Comparison of ENCODE assay signal across 1 cellular context in the genomic region with DNA sequence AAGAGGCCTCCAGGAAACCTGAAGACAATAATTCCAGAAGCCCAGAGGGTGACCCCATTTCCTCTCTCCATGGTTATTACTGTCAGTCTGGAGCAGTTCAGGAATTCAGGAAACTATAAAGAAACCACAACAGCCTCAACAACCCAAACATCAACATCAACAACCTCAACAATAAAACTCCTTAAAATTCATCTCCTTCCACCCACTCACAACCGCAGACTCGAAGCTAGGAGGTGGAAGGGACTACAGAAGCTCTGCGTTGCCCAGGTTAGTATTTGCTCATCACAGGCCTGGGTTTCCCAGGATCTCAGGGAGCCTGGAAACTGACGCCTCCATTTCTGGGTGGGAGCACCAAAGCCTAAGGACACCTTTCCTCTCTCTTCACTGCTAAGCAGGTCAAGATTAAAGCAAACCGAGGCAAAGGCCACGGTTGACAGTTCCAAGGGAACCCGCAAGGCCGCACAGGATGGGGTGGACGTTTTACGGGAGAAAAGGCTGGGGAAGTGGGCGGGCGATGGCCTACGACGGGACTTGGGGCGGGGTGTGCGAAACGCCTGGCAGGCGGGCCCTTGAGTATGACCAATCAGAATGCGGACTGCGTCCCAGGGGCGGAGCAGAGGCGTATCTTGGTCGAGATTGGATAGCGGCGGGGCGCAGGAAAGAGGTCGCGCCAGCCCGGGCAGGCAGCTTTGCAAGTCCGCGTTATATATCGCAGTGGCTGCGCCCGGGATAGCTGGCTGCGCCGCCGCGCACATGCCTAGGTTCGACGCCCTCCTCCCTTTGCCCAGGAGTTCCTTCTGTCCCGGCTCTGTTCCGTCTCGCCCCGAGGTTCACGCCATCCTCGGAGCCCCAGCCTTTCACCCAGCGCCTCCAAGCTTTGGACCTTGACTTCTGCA.
TF ChIP-seq lines count a peak whose summit lies in the region.

A gene with protein sequence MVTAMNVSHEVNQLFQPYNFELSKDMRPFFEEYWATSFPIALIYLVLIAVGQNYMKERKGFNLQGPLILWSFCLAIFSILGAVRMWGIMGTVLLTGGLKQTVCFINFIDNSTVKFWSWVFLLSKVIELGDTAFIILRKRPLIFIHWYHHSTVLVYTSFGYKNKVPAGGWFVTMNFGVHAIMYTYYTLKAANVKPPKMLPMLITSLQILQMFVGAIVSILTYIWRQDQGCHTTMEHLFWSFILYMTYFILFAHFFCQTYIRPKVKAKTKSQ (plus strand): TSS at position 654 of the 896 bp plus-strand sequence. CDS start 250 bp downstream, outside the sequence.

TF ChIP-seq in HepG2, 621 proteins besides CTCF, POLR2A, EP300 and RAD21 (continued from another document and continues in another):
- TF ChIP-seq, protein P1, sequence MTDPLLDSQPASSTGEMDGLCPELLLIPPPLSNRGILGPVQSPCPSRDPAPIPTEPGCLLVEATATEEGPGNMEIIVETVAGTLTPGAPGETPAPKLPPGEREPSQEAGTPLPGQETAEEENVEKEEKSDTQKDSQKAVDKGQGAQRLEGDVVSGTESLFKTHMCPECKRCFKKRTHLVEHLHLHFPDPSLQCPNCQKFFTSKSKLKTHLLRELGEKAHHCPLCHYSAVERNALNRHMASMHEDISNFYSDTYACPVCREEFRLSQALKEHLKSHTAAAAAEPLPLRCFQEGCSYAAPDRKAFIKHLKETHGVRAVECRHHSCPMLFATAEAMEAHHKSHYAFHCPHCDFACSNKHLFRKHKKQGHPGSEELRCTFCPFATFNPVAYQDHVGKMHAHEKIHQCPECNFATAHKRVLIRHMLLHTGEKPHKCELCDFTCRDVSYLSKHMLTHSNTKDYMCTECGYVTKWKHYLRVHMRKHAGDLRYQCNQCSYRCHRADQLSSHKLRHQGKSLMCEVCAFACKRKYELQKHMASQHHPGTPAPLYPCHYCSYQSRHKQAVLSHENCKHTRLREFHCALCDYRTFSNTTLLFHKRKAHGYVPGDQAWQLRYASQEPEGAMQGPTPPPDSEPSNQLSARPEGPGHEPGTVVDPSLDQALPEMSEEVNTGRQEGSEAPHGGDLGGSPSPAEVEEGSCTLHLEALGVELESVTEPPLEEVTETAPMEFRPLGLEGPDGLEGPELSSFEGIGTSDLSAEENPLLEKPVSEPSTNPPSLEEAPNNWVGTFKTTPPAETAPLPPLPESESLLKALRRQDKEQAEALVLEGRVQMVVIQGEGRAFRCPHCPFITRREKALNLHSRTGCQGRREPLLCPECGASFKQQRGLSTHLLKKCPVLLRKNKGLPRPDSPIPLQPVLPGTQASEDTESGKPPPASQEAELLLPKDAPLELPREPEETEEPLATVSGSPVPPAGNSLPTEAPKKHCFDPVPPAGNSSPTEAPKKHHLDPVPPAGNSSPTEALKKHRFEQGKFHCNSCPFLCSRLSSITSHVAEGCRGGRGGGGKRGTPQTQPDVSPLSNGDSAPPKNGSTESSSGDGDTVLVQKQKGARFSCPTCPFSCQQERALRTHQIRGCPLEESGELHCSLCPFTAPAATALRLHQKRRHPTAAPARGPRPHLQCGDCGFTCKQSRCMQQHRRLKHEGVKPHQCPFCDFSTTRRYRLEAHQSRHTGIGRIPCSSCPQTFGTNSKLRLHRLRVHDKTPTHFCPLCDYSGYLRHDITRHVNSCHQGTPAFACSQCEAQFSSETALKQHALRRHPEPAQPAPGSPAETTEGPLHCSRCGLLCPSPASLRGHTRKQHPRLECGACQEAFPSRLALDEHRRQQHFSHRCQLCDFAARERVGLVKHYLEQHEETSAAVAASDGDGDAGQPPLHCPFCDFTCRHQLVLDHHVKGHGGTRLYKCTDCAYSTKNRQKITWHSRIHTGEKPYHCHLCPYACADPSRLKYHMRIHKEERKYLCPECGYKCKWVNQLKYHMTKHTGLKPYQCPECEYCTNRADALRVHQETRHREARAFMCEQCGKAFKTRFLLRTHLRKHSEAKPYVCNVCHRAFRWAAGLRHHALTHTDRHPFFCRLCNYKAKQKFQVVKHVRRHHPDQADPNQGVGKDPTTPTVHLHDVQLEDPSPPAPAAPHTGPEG (CRISPR knock-in tag; IDR thresholded peaks at IDR 0.05), result peak; percentile 68; the same call in 1 of the 2 replicates
- TF ChIP-seq ZFX (CRISPR knock-in tag; IDR thresholded peaks at IDR 0.05; ENCODE audit: low read depth), result peak; percentile 87
- TF ChIP-seq, protein P2, sequence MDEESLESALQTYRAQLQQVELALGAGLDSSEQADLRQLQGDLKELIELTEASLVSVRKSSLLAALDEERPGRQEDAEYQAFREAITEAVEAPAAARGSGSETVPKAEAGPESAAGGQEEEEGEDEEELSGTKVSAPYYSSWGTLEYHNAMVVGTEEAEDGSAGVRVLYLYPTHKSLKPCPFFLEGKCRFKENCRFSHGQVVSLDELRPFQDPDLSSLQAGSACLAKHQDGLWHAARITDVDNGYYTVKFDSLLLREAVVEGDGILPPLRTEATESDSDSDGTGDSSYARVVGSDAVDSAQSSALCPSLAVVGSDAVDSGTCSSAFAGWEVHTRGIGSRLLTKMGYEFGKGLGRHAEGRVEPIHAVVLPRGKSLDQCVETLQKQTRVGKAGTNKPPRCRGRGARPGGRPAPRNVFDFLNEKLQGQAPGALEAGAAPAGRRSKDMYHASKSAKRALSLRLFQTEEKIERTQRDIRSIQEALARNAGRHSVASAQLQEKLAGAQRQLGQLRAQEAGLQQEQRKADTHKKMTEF (CRISPR knock-in tag; IDR thresholded peaks at IDR 0.05), result peak; percentile 80
- TF ChIP-seq ZNF460 (CRISPR knock-in tag; IDR thresholded peaks at IDR 0.05; ENCODE audit: borderline replicate concordance), result no peak; the same call in 1 of the 2 replicates
- TF ChIP-seq NRL (CRISPR knock-in tag; IDR thresholded peaks at IDR 0.05; ENCODE audit: borderline replicate concordance), result peak; percentile 98
- TF ChIP-seq RNF2 (conservative IDR thresholded peaks at IDR 0.05; ENCODE audit: low read depth), result peak; percentile 99
- TF ChIP-seq PAX8 (CRISPR knock-in tag; IDR thresholded peaks at IDR 0.05; ENCODE audit: borderline replicate concordance), result no peak; the same call in 1 of the 2 replicates
- TF ChIP-seq SAP130 (CRISPR knock-in tag; IDR thresholded peaks at IDR 0.05; ENCODE audit: low read depth), result peak; percentile 69
- TF ChIP-seq CENPT (CRISPR knock-in tag; IDR thresholded peaks at IDR 0.05; ENCODE audit: low read depth), result peak; percentile 82; the same call in 1 of the 2 replicates
- peak; percentile 88; the same call in 1 of the 2 replicates for TF ChIP-seq ZNF816 (CRISPR knock-in tag; IDR thresholded peaks at IDR 0.05; ENCODE audit: borderline replicate concordance)
- no peak for TF ChIP-seq ADNP (CRISPR knock-in tag; IDR thresholded peaks at IDR 0.05)
- no peak for TF ChIP-seq MTF2 (CRISPR knock-in tag; IDR thresholded peaks at IDR 0.05; ENCODE audit: borderline replicate concordance)
- TF ChIP-seq, protein P3, sequence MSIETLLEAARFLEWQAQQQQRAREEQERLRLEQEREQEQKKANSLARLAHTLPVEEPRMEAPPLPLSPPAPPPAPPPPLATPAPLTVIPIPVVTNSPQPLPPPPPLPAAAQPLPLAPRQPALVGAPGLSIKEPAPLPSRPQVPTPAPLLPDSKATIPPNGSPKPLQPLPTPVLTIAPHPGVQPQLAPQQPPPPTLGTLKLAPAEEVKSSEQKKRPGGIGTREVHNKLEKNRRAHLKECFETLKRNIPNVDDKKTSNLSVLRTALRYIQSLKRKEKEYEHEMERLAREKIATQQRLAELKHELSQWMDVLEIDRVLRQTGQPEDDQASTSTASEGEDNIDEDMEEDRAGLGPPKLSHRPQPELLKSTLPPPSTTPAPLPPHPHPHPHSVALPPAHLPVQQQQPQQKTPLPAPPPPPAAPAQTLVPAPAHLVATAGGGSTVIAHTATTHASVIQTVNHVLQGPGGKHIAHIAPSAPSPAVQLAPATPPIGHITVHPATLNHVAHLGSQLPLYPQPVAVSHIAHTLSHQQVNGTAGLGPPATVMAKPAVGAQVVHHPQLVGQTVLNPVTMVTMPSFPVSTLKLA (IDR thresholded peaks at IDR 0.05), result no peak
- peak; percentile 93 for TF ChIP-seq ZNF441 (CRISPR knock-in tag; IDR thresholded peaks at IDR 0.05; ENCODE audit: borderline replicate concordance)
- peak; percentile 70; the same call in 1 of the 2 replicates for TF ChIP-seq ARNTL (CRISPR knock-in tag; IDR thresholded peaks at IDR 0.05)
- no peak for TF ChIP-seq MAFF (IDR thresholded peaks at IDR 0.05; ENCODE audit: low read depth, low read length)
- no peak for TF ChIP-seq MAF1 (CRISPR knock-in tag; IDR thresholded peaks at IDR 0.05; ENCODE audit: borderline replicate concordance)
- TF ChIP-seq, protein P4, sequence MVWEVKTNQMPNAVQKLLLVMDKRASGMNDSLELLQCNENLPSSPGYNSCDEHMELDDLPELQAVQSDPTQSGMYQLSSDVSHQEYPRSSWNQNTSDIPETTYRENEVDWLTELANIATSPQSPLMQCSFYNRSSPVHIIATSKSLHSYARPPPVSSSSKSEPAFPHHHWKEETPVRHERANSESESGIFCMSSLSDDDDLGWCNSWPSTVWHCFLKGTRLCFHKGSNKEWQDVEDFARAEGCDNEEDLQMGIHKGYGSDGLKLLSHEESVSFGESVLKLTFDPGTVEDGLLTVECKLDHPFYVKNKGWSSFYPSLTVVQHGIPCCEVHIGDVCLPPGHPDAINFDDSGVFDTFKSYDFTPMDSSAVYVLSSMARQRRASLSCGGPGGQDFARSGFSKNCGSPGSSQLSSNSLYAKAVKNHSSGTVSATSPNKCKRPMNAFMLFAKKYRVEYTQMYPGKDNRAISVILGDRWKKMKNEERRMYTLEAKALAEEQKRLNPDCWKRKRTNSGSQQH (CRISPR knock-in tag; IDR thresholded peaks at IDR 0.05; ENCODE audit: low read depth), result no peak
- TF ChIP-seq TBX3 (IDR thresholded peaks at IDR 0.05; ENCODE audit: borderline replicate concordance), result no peak
- TF ChIP-seq FLYWCH1 (CRISPR knock-in tag; IDR thresholded peaks at IDR 0.05), result no peak
- TF ChIP-seq, protein P5, sequence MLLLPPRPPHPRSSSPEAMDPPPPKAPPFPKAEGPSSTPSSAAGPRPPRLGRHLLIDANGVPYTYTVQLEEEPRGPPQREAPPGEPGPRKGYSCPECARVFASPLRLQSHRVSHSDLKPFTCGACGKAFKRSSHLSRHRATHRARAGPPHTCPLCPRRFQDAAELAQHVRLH (CRISPR knock-in tag; IDR thresholded peaks at IDR 0.05; ENCODE audit: borderline replicate concordance, low read depth), result peak; percentile 91; the same call in 1 of the 2 replicates
- peak; percentile 89 for TF ChIP-seq ZBTB3 (CRISPR knock-in tag; IDR thresholded peaks at IDR 0.05; ENCODE audit: borderline replicate concordance, low read depth)
- TF ChIP-seq NFIB (CRISPR knock-in tag; IDR thresholded peaks at IDR 0.05; ENCODE audit: borderline replicate concordance), result no peak
- TF ChIP-seq, protein P6, sequence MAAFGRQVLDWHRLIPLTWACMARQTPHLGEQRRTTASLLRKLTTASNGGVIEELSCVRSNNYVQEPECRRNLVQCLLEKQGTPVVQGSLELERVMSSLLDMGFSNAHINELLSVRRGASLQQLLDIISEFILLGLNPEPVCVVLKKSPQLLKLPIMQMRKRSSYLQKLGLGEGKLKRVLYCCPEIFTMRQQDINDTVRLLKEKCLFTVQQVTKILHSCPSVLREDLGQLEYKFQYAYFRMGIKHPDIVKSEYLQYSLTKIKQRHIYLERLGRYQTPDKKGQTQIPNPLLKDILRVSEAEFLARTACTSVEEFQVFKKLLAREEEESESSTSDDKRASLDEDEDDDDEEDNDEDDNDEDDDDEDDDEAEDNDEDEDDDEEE (CRISPR knock-in tag; IDR thresholded peaks at IDR 0.05), result peak; percentile 99
- TF ChIP-seq, protein P7, sequence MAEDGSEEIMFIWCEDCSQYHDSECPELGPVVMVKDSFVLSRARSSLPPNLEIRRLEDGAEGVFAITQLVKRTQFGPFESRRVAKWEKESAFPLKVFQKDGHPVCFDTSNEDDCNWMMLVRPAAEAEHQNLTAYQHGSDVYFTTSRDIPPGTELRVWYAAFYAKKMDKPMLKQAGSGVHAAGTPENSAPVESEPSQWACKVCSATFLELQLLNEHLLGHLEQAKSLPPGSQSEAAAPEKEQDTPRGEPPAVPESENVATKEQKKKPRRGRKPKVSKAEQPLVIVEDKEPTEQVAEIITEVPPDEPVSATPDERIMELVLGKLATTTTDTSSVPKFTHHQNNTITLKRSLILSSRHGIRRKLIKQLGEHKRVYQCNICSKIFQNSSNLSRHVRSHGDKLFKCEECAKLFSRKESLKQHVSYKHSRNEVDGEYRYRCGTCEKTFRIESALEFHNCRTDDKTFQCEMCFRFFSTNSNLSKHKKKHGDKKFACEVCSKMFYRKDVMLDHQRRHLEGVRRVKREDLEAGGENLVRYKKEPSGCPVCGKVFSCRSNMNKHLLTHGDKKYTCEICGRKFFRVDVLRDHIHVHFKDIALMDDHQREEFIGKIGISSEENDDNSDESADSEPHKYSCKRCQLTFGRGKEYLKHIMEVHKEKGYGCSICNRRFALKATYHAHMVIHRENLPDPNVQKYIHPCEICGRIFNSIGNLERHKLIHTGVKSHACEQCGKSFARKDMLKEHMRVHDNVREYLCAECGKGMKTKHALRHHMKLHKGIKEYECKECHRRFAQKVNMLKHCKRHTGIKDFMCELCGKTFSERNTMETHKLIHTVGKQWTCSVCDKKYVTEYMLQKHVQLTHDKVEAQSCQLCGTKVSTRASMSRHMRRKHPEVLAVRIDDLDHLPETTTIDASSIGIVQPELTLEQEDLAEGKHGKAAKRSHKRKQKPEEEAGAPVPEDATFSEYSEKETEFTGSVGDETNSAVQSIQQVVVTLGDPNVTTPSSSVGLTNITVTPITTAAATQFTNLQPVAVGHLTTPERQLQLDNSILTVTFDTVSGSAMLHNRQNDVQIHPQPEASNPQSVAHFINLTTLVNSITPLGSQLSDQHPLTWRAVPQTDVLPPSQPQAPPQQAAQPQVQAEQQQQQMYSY (CRISPR knock-in tag; IDR thresholded peaks at IDR 0.05), result no peak
- peak; percentile 94; the same call in 1 of the 2 replicates for TF ChIP-seq ZNF253 (CRISPR knock-in tag; IDR thresholded peaks at IDR 0.05; ENCODE audit: borderline replicate concordance)
- no peak; the same call in 1 of the 2 replicates for TF ChIP-seq CREM (IDR thresholded peaks at IDR 0.05)
- TF ChIP-seq CREM (CRISPR knock-in tag; IDR thresholded peaks at IDR 0.05), result no peak
- TF ChIP-seq, protein P8, sequence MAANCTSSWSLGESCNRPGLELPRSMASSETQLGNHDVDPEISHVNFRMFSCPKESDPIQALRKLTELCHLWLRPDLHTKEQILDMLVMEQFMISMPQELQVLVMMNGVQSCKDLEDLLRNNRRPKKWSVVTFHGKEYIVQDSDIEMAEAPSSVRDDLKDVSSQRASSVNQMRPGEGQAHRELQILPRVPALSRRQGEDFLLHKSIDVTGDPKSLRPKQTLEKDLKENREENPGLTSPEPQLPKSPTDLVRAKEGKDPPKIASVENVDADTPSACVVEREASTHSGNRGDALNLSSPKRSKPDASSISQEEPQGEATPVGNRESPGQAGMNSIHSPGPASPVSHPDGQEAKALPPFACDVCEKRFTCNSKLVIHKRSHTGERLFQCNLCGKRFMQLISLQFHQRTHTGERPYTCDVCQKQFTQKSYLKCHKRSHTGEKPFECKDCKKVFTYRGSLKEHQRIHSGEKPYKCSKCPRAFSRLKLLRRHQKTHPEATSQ (CRISPR knock-in tag; IDR thresholded peaks at IDR 0.05; ENCODE audit: borderline replicate concordance), result peak; percentile 71
